29 cellular contexts compared by ENCODE assay signal in the genomic region with DNA sequence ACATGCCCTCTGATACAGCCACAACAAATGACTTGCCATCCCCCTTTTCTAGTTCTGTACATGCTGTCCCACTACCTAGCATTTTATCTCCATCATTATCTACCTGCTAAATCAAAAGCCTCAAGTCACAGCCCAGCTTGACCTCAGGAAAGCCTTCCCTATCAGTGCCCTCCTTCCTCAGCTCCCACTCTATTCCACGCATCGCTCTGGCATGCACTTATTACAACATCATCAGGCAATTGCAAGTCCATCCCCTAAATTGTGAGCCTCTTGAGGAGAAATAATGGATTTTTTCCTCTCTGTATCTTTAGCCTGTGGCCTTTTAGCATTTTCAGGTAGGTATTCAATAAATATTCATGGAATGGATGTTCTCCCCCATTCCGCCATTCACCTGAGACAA. TPM values are rescaled to one million over a fixed set of nuclear protein-coding genes. Genes with fewer than 3 reads are reported as not detected.
"Had no signal": no experiment of that assay in that cellular context is flagged by ENCODE, and none has a peak within 500 bp of the region (broad histone marks: within the 10 kb centered on the region; RNA-seq: fewer than 3 reads in every experiment).

No MANE protein-coding gene starts in this region.

- H3K27ac ChIP-seq: neural progenitor cell, sigmoid colon, thoracic aorta, vagina had no signal

- H3K27me3 ChIP-seq: neural progenitor cell, sigmoid colon, vagina had no signal

- H3K9me3 ChIP-seq: sigmoid colon, thoracic aorta, vagina had no signal

- H3K4me1 ChIP-seq: neural progenitor cell, sigmoid colon, vagina had no signal

- ATAC-seq: activated CD8-positive, alpha-beta T cell treated with anti-CD3 and anti-CD28 coated beads for 36 hours; activated naive CD8-positive, alpha-beta T cell treated with anti-CD3 and anti-CD28 coated beads, Interleukin-2, amount 50 U/mL, for 24 hours; esophagus mucosa; left ventricle myocardium superior; naive thymus-derived CD8-positive, alpha-beta T cell; stimulated activated naive B cell treated with anti-CD40 and anti-IgM and Interleukin-4, amounts not matched to agents 10 μg/mL and 1 μg/mL and 100 μg/mL, for 72 hours had no signal

- DNase-seq: activated CD4-positive, alpha-beta T cell treated with anti-CD3 and anti-CD28 coated beads, Interleukin-2, amount 10 ng/mL, durations not matched to agents 24 days and 14 days; activated CD8-positive, alpha-beta T cell treated with anti-CD3 and anti-CD28 coated beads for 36 hours; activated gamma-delta T cell; activated naive CD4-positive, alpha-beta T cell treated with anti-CD3 and anti-CD28 coated beads, Interleukin-2, amount 50 U/mL, for 16 hours; activated naive CD8-positive, alpha-beta T cell treated with anti-CD3 and anti-CD28 coated beads, Interleukin-2, amount 50 U/mL, for 24 hours; anterior cingulate cortex; central memory CD4-positive, alpha-beta T cell; effector memory CD4-positive, alpha-beta T cell; head of caudate nucleus; hypothalamus; left ventricle myocardium superior; mammary epithelial cell; naive thymus-derived CD8-positive, alpha-beta T cell; sigmoid colon; stimulated activated CD4-positive, alpha-beta T cell treated with anti-CD3 and anti-CD28 coated beads, Interleukin-2, amount 100 ng/mL, for 48 hours; stimulated activated CD8-positive, alpha-beta memory T cell treated with anti-CD3 and anti-CD28 coated beads, Interleukin-4, amount 100 ng/mL, for 48 hours; stimulated activated naive B cell treated with anti-CD40 and anti-IgM and Interleukin-4, amounts not matched to agents 10 μg/mL and 1 μg/mL and 100 μg/mL, for 72 hours had no signal

- H3K36me3 ChIP-seq: neural progenitor cell, sigmoid colon, thoracic aorta, vagina had no signal

- H3K4me3 ChIP-seq: neural progenitor cell, sigmoid colon, thoracic aorta, vagina had no signal

RNA-seq across cellular contexts. Expression of a gene that starts 5.7 kb away (rescaled TPM):
- total RNA-seq: activated CD4-positive, alpha-beta T cell treated with anti-CD3 and anti-CD28 coated beads, Interleukin-2, amount 10 ng/mL, durations not matched to agents 24 days and 14 days; activated CD8-positive, alpha-beta T cell treated with anti-CD3 and anti-CD28 coated beads for 36 hours; activated T-helper 1 cell treated with anti-CD3 and anti-CD28 coated beads, Interleukin-12 subunit alpha, Interleukin-12 subunit beta, Interleukin-2, Interleukin-4 antibody, amounts not matched to agents 30 ng/mL and 10 ng/mL and 1 ng/mL, durations not matched to agents 14 hours and 24 hours and 36 hours; dermis microvascular lymphatic vessel endothelial cell; esophagus mucosa; frontal cortex; left ventricle myocardium superior; mammary epithelial cell; mesothelial cell of epicardium; naive thymus-derived CD8-positive, alpha-beta T cell; osteoblast; posterior vena cava; renal cortical epithelial cell; sigmoid colon; T-helper 2 cell treated with Interferon-gamma antibody and Interleukin-4, amounts not matched to agents 100 ng/mL and 5 ng/mL, for 36 hours; thoracic aorta; vagina had no signal

RNA-seq across cellular contexts. Expression of a gene that starts 46.5 kb away (rescaled TPM):
- total RNA-seq: dermis microvascular lymphatic vessel endothelial cell; frontal cortex; left ventricle myocardium superior; T-helper 2 cell treated with Interferon-gamma antibody and Interleukin-4, amounts not matched to agents 100 ng/mL and 5 ng/mL, for 36 hours had no signal
